18 cellular contexts compared by ENCODE assay signal in the genomic region with DNA sequence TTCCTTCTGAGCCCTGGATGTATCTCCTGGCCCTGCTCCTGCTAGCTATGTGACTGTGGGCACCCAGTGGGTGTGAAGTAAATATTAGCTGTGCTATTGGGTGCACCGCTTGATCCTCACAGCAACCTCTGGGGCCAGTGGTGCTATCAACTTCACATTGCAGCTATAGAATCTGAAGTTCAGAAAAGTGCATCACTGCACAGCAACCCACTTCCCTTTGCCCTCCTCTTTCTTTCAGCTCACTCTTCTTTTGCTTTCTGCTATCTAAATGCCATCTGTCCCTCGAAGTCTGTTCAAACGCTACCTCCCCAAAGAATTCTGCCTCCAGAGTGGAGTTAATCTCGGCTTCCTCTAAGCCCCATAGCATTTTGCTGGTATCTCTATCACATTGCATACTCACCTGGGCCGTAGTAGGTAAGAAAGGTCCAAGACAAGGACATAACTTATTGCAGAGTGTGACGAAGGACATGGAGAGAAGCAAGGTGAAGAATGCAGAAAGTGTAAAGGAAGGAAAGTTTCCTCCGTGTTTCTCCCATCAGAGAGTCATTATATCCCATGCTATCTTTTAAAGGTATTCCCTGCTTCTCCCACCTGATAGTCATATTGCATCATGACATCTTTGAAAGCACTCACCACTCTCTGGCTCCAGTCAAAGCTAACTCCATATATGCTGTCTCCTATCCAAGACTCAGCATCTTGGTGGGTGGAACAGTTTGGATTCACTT. TPM values are rescaled to one million over a fixed set of nuclear protein-coding genes. Genes with fewer than 3 reads are reported as not detected.
DNase-seq lines count a peak whose midpoint lies in the region; ATAC-seq and TF ChIP-seq lines count a peak whose summit lies in the region.
"Had no signal": no experiment of that assay in that cellular context is flagged by ENCODE, and none has a peak within 500 bp of the region (broad histone marks: within the 10 kb centered on the region; RNA-seq: fewer than 3 reads in every experiment).

No MANE protein-coding gene starts in this region.

- H3K27me3 Mint-ChIP-seq in CD4-positive, CD25-positive, alpha-beta regulatory T cell = no peaks in the 10 kb centered on the region
- H3K27me3 Mint-ChIP-seq in CD4-positive, alpha-beta memory T cell = no peaks in the 10 kb centered on the region
- H3K27me3 Mint-ChIP-seq in activated B cell treated with CpG ODN at 0.5 μM for 24 hours = no peaks in the 10 kb centered on the region
- H3K27me3 Mint-ChIP-seq in central memory CD8-positive, alpha-beta T cell = no peaks in the 10 kb centered on the region

- CTCF ChIA-PET in CD4-positive, alpha-beta memory T cell (lab: Charles Lee; ENCODE audit: partially characterized antibody) = interaction anchor here (0.7 to 1.9 kb wide), 2 partner anchors 35 to 57 kb away, joined by 4 to 5 read pairs; partner anchors contain the start of gene BCL6
- CTCF ChIA-PET in activated B cell treated with CpG ODN at 0.5 μM for 24 hours (lab: Charles Lee) = no interaction called here

- TF ChIP-seq CTCF in activated B cell treated with CpG ODN at 0.5 μM for 24 hours (IDR thresholded peaks at IDR 0.05) = no peak

- POLR2A ChIA-PET in CD4-positive, alpha-beta memory T cell (lab: Charles Lee; ENCODE audit: partially characterized antibody) = interaction anchor here (1.2 kb wide), 1 partner anchor 63 kb away, joined by 4 read pairs; no protein-coding TSS in a partner anchor
- POLR2A ChIA-PET in activated B cell treated with CpG ODN at 0.5 μM for 24 hours (lab: Charles Lee) = interaction anchor here (1.4 to 2.0 kb wide), 3 partner anchors 25 to 100 kb away, joined by 4 to 6 read pairs (median 4); partner anchors contain the start of gene BCL6

- ATAC-seq in CD4-positive, CD25-positive, alpha-beta regulatory T cell (ENCODE audit: low read depth in 2 of 2) = no peak
- no peak for ATAC-seq in activated B cell treated with CpG ODN at 0.5 μM for 24 hours (ENCODE audit: low read depth)
- ATAC-seq in central memory CD8-positive, alpha-beta T cell (replicated peaks; ENCODE audit: extremely low read depth, poor library complexity, severe bottlenecking) = peak; percentile 6
- ATAC-seq: lower lobe of right lung, psoas muscle had no signal

- H3K9me3 Mint-ChIP-seq in CD4-positive, CD25-positive, alpha-beta regulatory T cell = no peaks in the 10 kb centered on the region
- peaks cover 0 to 4% (median 0%) of the 10 kb centered on the region in 8 donors for H3K9me3 Mint-ChIP-seq in CD4-positive, alpha-beta memory T cell
- H3K9me3 Mint-ChIP-seq in activated B cell treated with CpG ODN at 0.5 μM for 24 hours = no peaks in the 10 kb centered on the region
- peaks cover 11% of the 10 kb centered on the region for H3K9me3 Mint-ChIP-seq in central memory CD8-positive, alpha-beta T cell

- no peak overlapping the region for H3K27ac ChIP-seq in CD4-positive, CD25-positive, alpha-beta regulatory T cell (ENCODE audit: insufficient read depth, low read length, poor library complexity, severe bottlenecking)
- no peak overlapping the region for H3K27ac ChIP-seq in CD4-positive, alpha-beta memory T cell (ENCODE audit: low read depth, low read length)
- H3K27ac ChIP-seq: adrenal gland, colonic mucosa, GM23248, lower lobe of right lung, psoas muscle, testis had no signal

- H3K36me3 ChIP-seq in CD4-positive, CD25-positive, alpha-beta regulatory T cell (ENCODE audit: control insufficient read depth, insufficient read depth, low read length) = no peaks in the 10 kb centered on the region
- H3K36me3 ChIP-seq in CD4-positive, alpha-beta memory T cell (ENCODE audit: insufficient read depth, low read length) = no peaks in the 10 kb centered on the region
- H3K36me3 ChIP-seq: adrenal gland, colonic mucosa, lower lobe of right lung had no signal

- peaks cover 44 to 61% (median 54%) of the 10 kb centered on the region in 4 donors for H3K4me1 Mint-ChIP-seq in CD4-positive, CD25-positive, alpha-beta regulatory T cell
- H3K4me1 Mint-ChIP-seq in CD4-positive, alpha-beta memory T cell = peaks cover 40 to 80% (median 54%) of the 10 kb centered on the region in 4 donors
- H3K4me1 Mint-ChIP-seq in activated B cell treated with CpG ODN at 0.5 μM for 24 hours = peaks cover 44% of the 10 kb centered on the region
- peaks cover 52% of the 10 kb centered on the region for H3K4me1 Mint-ChIP-seq in central memory CD8-positive, alpha-beta T cell

- peaks cover 36% of the 10 kb centered on the region for H3K4me1 ChIP-seq in CD4-positive, CD25-positive, alpha-beta regulatory T cell (ENCODE audit: control insufficient read depth, insufficient read depth, low read length, poor library complexity, severe bottlenecking)
- peaks cover 52% of the 10 kb centered on the region for H3K4me1 ChIP-seq in CD4-positive, alpha-beta memory T cell (ENCODE audit: insufficient read depth, low read length)
- H3K4me1 ChIP-seq: adrenal gland, colonic mucosa, psoas muscle, testis had no signal

- intact Hi-C loops in CD4-positive, alpha-beta memory T cell (cut with micrococcal nuclease) = loop anchor here (2.0 kb wide), 1 partner anchor 58 kb away; the partner anchor contains the start of gene BCL6
- intact Hi-C loops in activated B cell treated with CpG ODN at 0.5 μM for 24 hours (cut with micrococcal nuclease) = no loop called here

- DNase-seq in CD4-positive, CD25-positive, alpha-beta regulatory T cell = peak in 1 of 3 donors; percentile 54
- no peak for DNase-seq in CD4-positive, alpha-beta memory T cell
- DNase-seq in activated B cell treated with CpG ODN at 0.5 μM for 24 hours = no peak
- DNase-seq in central memory CD8-positive, alpha-beta T cell (ENCODE audit: low spot score in 2 of 2) = no peak
- DNase-seq in NCI-H2171 (lab: John Stamatoyannopoulos, UW) = no peak
- no peak for DNase-seq in HUDEP-2 (lab: John Stamatoyannopoulos, UW; ENCODE audit: unreplicated experiment in 76 of 76)
- no peak for DNase-seq in COLO668 (lab: John Stamatoyannopoulos, UW; ENCODE audit: unreplicated experiment)
- DNase-seq: adrenal gland, colonic mucosa, COR-L47, GM23248, lower lobe of right lung, NCI-H1105, NCI-H2029 treated with DMSO at 0.1 percent for 48 hours, NCI-H345, OCI-M1, psoas muscle, testis had no signal

- peak overlapping the region; percentile 61 to 84 (median 74) for H3K4me3 Mint-ChIP-seq in CD4-positive, CD25-positive, alpha-beta regulatory T cell
- peak overlapping the region; percentile 80 to 89 (median 88) for H3K4me3 Mint-ChIP-seq in CD4-positive, alpha-beta memory T cell
- no peak overlapping the region for H3K4me3 Mint-ChIP-seq in activated B cell treated with CpG ODN at 0.5 μM for 24 hours
- H3K4me3 Mint-ChIP-seq in central memory CD8-positive, alpha-beta T cell = peak overlapping the region; percentile 59

- H3K4me3 ChIP-seq in CD4-positive, CD25-positive, alpha-beta regulatory T cell (ENCODE audit: low read depth, low read length) = peak overlapping the region; percentile 88
- H3K4me3 ChIP-seq in CD4-positive, alpha-beta memory T cell (ENCODE audit: low read length in 2 of 2) = peak overlapping the region in 1 of 2 donors; percentile 9
- H3K4me3 ChIP-seq: adrenal gland, colonic mucosa, GM23248, lower lobe of right lung, psoas muscle, testis had no signal

- no peaks in the 10 kb centered on the region for H3K27me3 ChIP-seq in CD4-positive, CD25-positive, alpha-beta regulatory T cell (ENCODE audit: control insufficient read depth, insufficient read depth, low read length)
- H3K27me3 ChIP-seq in CD4-positive, alpha-beta memory T cell (ENCODE audit: insufficient read depth, low read length) = no peaks in the 10 kb centered on the region
- H3K27me3 ChIP-seq: adrenal gland, colonic mucosa, testis had no signal

- H3K36me3 Mint-ChIP-seq in CD4-positive, CD25-positive, alpha-beta regulatory T cell = no peaks in the 10 kb centered on the region
- H3K36me3 Mint-ChIP-seq in CD4-positive, alpha-beta memory T cell = no peaks in the 10 kb centered on the region
- no peaks in the 10 kb centered on the region for H3K36me3 Mint-ChIP-seq in activated B cell treated with CpG ODN at 0.5 μM for 24 hours (ENCODE audit: low read depth)
- peaks cover 1% of the 10 kb centered on the region for H3K36me3 Mint-ChIP-seq in central memory CD8-positive, alpha-beta T cell (ENCODE audit: insufficient read depth)

- H3K9me3 ChIP-seq in CD4-positive, CD25-positive, alpha-beta regulatory T cell (ENCODE audit: control insufficient read depth in 2 of 2, low read length in 2 of 2) = no peaks in the 10 kb centered on the region
- H3K9me3 ChIP-seq in CD4-positive, alpha-beta memory T cell (ENCODE audit: control insufficient read depth in 1 of 2, low read length in 2 of 2) = no peaks in the 10 kb centered on the region
- H3K9me3 ChIP-seq: adrenal gland, colonic mucosa, lower lobe of right lung, psoas muscle, testis had no signal

- H3K27ac Mint-ChIP-seq in CD4-positive, CD25-positive, alpha-beta regulatory T cell = peak overlapping the region; percentile 72 to 95 (median 92)
- peak overlapping the region in 5 of 7 donors; percentile 39 to 95 (median 91) for H3K27ac Mint-ChIP-seq in CD4-positive, alpha-beta memory T cell
- peak overlapping the region; percentile 54 for H3K27ac Mint-ChIP-seq in activated B cell treated with CpG ODN at 0.5 μM for 24 hours
- H3K27ac Mint-ChIP-seq in central memory CD8-positive, alpha-beta T cell (ENCODE audit: low read depth) = peak overlapping the region; percentile 72

RNA-seq across cellular contexts. Expression of gene BCL6, which starts 57.1 kb away (rescaled TPM):
- 39.6 TPM for total RNA-seq in CD4-positive, CD25-positive, alpha-beta regulatory T cell
- polyA plus RNA-seq in CD4-positive, CD25-positive, alpha-beta regulatory T cell = 1 to 10 TPM; 1.8 to 3.4 (median 2.5) TPM
- total RNA-seq in CD4-positive, alpha-beta memory T cell = 10 to 100 TPM; 31.4 to 34.8 TPM
- 1 to 10 TPM; 1.1 to 1.8 TPM for polyA plus RNA-seq in CD4-positive, alpha-beta memory T cell
- 100 and 112 TPM in 2 replicates for total RNA-seq in activated B cell treated with CpG ODN at 0.5 μM for 24 hours
